In genomic region chr18:36579311-36579710, GRCh38 we compare ENCODE assay signal across 22 cellular contexts.
A peak's percentile ranks its signal among the peaks of the same experiment; 100 is the strongest.
DNase-seq lines count a peak whose midpoint lies in the region; ATAC-seq and TF ChIP-seq lines count a peak whose summit lies in the region.
"Had no signal": no experiment of that assay in that cellular context is flagged by ENCODE, and none has a peak within 500 bp of the region (broad histone marks: within the 10 kb centered on the region; RNA-seq: fewer than 3 reads in every experiment).

No MANE protein-coding gene starts in this region.

- H3K4me3 ChIP-seq in RWPE2 (ENCODE audit: severe bottlenecking) = no peak overlapping the region
- no peak overlapping the region for H3K4me3 ChIP-seq in parathyroid adenoma (ENCODE audit: low read depth, low read length)
- H3K4me3 ChIP-seq: gastrocnemius medialis, HAP-1, neural progenitor cell, thyroid gland had no signal

- H3K9me3 ChIP-seq in RWPE2 (ENCODE audit: severe bottlenecking) (no peaks in the 10 kb centered on the region), parathyroid adenoma (ENCODE audit: control insufficient read depth, low read length) (no peaks in the 10 kb centered on the region)
- H3K9me3 ChIP-seq: gastrocnemius medialis, HAP-1, thyroid gland had no signal

- no peak for ATAC-seq in RWPE2 (ENCODE audit: low read depth)
- no peak for ATAC-seq in HG02798 (IDR thresholded peaks at IDR 0.05; ENCODE audit: poor library complexity, unreplicated experiment)
- ATAC-seq: gastrocnemius medialis; stimulated activated naive B cell treated with anti-CD40 and anti-IgM and Interleukin-4, amounts not matched to agents 10 μg/mL and 1 μg/mL and 100 μg/mL, for 72 hours had no signal

- H3K4me1 ChIP-seq in RWPE2 (ENCODE audit: insufficient read depth, poor library complexity, severe bottlenecking) = peaks cover 34% of the 10 kb centered on the region
- peaks cover 16% of the 10 kb centered on the region for H3K4me1 ChIP-seq in parathyroid adenoma
- H3K4me1 ChIP-seq: HAP-1, thyroid gland had no signal

- H3K36me3 ChIP-seq in RWPE2 (ENCODE audit: low read depth) (peaks cover 10% of the 10 kb centered on the region; the same call in 1 of the 2 replicates), parathyroid adenoma (ENCODE audit: control insufficient read depth, insufficient read depth, low read length) (no peaks in the 10 kb centered on the region)
- H3K36me3 ChIP-seq: gastrocnemius medialis, HAP-1, neural progenitor cell, thyroid gland had no signal

- H3K27ac ChIP-seq in RWPE2 (ENCODE audit: poor library complexity, severe bottlenecking) (peak overlapping the region; percentile 93), epithelial cell of prostate (peak overlapping the region; percentile 91), parathyroid adenoma (peak overlapping the region; percentile 72)
- H3K27ac ChIP-seq: C4-2B, gastrocnemius medialis, neural progenitor cell, thyroid gland had no signal

- no peak overlapping the region for H3K4me2 ChIP-seq in parathyroid adenoma (ENCODE audit: low read length)
- H3K4me2 ChIP-seq: neural progenitor cell had no signal

- H3K9ac ChIP-seq in parathyroid adenoma = no peak overlapping the region
- H3K9ac ChIP-seq: neural progenitor cell had no signal

- H2AFZ ChIP-seq in parathyroid adenoma = no peak overlapping the region
- H2AFZ ChIP-seq: neural progenitor cell had no signal

- H3K27me3 ChIP-seq in RWPE2 (ENCODE audit: insufficient read depth, poor library complexity, severe bottlenecking) = no peaks in the 10 kb centered on the region
- H3K27me3 ChIP-seq in parathyroid adenoma (ENCODE audit: control insufficient read depth, insufficient read depth, low read length) = no peaks in the 10 kb centered on the region
- H3K27me3 ChIP-seq: gastrocnemius medialis, neural progenitor cell, thyroid gland had no signal

- no peaks in the 10 kb centered on the region for H3K79me2 ChIP-seq in parathyroid adenoma

- DNase-seq in GM03348 (ENCODE audit: low spot score) (peak; percentile 20), RWPE2 (ENCODE audit: low spot score) (no peak), epithelial cell of prostate (ENCODE audit: low read depth, low spot score) (no peak), amygdala (lab: John Stamatoyannopoulos, UW) (no peak), epidermal melanocyte (ENCODE audit: insufficient read length, low spot score) (no peak), amniotic stem cell (lab: John Stamatoyannopoulos, UW) (no peak)
- DNase-seq: activated naive CD4-positive, alpha-beta T cell treated with anti-CD3 and anti-CD28 coated beads, Interleukin-2, amount 50 U/mL, for 16 hours; effector CD4-positive, alpha-beta T cell; gastrocnemius medialis; hypothalamus; Kasumi-1; NCI-H1105; NCI-H774; stimulated activated CD4-positive, alpha-beta T cell treated with anti-CD3 and anti-CD28 coated beads, Interleukin-4, amount 100 ng/mL, for 1 hour; stimulated activated naive B cell treated with anti-CD40 and anti-IgM and Interleukin-4, amounts not matched to agents 10 μg/mL and 1 μg/mL and 100 μg/mL, for 72 hours; T1000; thyroid gland had no signal

- TF ChIP-seq CTCF in RWPE2 (IDR thresholded peaks at IDR 0.05; ENCODE audit: poor library complexity, severe bottlenecking) (no peak), parathyroid adenoma (IDR thresholded peaks at IDR 0.05) (no peak)
